ENCODE assay signal across 2 cellular contexts in the genomic region with DNA sequence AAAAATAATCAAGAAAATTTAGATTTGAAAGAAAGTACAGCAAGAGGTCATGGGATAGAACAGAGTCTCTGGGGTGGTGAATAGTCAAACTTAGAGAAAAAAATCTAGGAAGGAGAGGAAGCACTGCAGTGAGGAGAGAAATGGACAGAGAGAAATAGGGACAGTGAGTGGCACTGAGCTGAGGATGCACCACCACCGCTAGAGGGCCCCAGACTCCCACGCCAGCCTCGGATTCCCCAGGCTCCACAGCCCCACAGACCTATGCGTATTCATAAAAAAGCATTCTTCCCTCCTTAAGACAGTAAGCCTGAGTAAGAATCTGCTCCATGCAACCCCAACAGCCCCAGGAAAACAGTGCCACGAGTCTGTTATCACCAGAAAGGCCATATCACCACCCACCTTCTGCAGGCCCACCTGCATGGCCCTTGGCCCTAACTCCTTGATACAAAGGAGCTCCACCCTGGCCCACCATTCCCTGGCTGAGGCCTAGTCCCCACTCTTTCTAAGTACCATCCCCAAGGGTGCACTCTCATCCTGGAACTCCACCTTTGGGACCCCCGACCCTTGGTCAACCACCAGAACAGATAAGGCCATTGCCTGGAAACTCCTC.
TF ChIP-seq lines count a peak whose summit lies in the region.

No MANE protein-coding gene starts in this region.

TF ChIP-seq in HCT116, 20 proteins besides CTCF, POLR2A, EP300 and RAD21 (continued from another document):
- TF ChIP-seq EGR1 (IDR thresholded peaks at IDR 0.05; ENCODE audit: low read depth): no peak
- no peak for TF ChIP-seq EZH2 (IDR thresholded peaks at IDR 0.05)
- TF ChIP-seq ZNF274 (IDR thresholded peaks at IDR 0.05; ENCODE audit: low read depth, low read length): no peak
- TF ChIP-seq FOSL1 (IDR thresholded peaks at IDR 0.05; ENCODE audit: low read depth): no peak
- TF ChIP-seq JUND (IDR thresholded peaks at IDR 0.05): no peak
- TF ChIP-seq, protein P1, sequence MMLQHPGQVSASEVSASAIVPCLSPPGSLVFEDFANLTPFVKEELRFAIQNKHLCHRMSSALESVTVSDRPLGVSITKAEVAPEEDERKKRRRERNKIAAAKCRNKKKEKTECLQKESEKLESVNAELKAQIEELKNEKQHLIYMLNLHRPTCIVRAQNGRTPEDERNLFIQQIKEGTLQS (IDR thresholded peaks at IDR 0.05): no peak
- TF ChIP-seq TCF7L2 (IDR thresholded peaks at IDR 0.05; ENCODE audit: borderline replicate concordance, extremely low read depth, insufficient read depth, insufficient read length): no peak
- TF ChIP-seq POLR2AphosphoS5 (IDR thresholded peaks at IDR 0.05; ENCODE audit: low read depth, low read length): no peak
- TF ChIP-seq EZH2phosphoT487 (IDR thresholded peaks at IDR 0.05; ENCODE audit: borderline replicate concordance): no peak

TF ChIP-seq in WTC11, 78 proteins besides CTCF, POLR2A, EP300 and RAD21:
- TF ChIP-seq, protein P2, sequence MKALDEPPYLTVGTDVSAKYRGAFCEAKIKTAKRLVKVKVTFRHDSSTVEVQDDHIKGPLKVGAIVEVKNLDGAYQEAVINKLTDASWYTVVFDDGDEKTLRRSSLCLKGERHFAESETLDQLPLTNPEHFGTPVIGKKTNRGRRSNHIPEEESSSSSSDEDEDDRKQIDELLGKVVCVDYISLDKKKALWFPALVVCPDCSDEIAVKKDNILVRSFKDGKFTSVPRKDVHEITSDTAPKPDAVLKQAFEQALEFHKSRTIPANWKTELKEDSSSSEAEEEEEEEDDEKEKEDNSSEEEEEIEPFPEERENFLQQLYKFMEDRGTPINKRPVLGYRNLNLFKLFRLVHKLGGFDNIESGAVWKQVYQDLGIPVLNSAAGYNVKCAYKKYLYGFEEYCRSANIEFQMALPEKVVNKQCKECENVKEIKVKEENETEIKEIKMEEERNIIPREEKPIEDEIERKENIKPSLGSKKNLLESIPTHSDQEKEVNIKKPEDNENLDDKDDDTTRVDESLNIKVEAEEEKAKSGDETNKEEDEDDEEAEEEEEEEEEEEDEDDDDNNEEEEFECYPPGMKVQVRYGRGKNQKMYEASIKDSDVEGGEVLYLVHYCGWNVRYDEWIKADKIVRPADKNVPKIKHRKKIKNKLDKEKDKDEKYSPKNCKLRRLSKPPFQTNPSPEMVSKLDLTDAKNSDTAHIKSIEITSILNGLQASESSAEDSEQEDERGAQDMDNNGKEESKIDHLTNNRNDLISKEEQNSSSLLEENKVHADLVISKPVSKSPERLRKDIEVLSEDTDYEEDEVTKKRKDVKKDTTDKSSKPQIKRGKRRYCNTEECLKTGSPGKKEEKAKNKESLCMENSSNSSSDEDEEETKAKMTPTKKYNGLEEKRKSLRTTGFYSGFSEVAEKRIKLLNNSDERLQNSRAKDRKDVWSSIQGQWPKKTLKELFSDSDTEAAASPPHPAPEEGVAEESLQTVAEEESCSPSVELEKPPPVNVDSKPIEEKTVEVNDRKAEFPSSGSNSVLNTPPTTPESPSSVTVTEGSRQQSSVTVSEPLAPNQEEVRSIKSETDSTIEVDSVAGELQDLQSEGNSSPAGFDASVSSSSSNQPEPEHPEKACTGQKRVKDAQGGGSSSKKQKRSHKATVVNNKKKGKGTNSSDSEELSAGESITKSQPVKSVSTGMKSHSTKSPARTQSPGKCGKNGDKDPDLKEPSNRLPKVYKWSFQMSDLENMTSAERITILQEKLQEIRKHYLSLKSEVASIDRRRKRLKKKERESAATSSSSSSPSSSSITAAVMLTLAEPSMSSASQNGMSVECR (CRISPR knock-in tag; IDR thresholded peaks at IDR 0.05; ENCODE audit: borderline replicate concordance): no peak
- TF ChIP-seq ELF4 (CRISPR knock-in tag; IDR thresholded peaks at IDR 0.05; ENCODE audit: low read depth) (no peak), ZNF138 (CRISPR knock-in tag; conservative IDR thresholded peaks at IDR 0.05) (no peak), EMX1 (CRISPR knock-in tag; IDR thresholded peaks at IDR 0.05) (no peak), TEAD4 (CRISPR knock-in tag; IDR thresholded peaks at IDR 0.05) (no peak), CBFB (CRISPR knock-in tag; IDR thresholded peaks at IDR 0.05; ENCODE audit: low read depth) (no peak), GTF2I (CRISPR knock-in tag; conservative IDR thresholded peaks at IDR 0.05) (no peak), JUN (CRISPR knock-in tag; IDR thresholded peaks at IDR 0.05) (no peak)
- TF ChIP-seq, protein P3, sequence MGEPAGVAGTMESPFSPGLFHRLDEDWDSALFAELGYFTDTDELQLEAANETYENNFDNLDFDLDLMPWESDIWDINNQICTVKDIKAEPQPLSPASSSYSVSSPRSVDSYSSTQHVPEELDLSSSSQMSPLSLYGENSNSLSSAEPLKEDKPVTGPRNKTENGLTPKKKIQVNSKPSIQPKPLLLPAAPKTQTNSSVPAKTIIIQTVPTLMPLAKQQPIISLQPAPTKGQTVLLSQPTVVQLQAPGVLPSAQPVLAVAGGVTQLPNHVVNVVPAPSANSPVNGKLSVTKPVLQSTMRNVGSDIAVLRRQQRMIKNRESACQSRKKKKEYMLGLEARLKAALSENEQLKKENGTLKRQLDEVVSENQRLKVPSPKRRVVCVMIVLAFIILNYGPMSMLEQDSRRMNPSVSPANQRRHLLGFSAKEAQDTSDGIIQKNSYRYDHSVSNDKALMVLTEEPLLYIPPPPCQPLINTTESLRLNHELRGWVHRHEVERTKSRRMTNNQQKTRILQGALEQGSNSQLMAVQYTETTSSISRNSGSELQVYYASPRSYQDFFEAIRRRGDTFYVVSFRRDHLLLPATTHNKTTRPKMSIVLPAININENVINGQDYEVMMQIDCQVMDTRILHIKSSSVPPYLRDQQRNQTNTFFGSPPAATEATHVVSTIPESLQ (CRISPR knock-in tag; IDR thresholded peaks at IDR 0.05): no peak
